Comparison of ENCODE assay signal across 16 cellular contexts in the genomic region with DNA sequence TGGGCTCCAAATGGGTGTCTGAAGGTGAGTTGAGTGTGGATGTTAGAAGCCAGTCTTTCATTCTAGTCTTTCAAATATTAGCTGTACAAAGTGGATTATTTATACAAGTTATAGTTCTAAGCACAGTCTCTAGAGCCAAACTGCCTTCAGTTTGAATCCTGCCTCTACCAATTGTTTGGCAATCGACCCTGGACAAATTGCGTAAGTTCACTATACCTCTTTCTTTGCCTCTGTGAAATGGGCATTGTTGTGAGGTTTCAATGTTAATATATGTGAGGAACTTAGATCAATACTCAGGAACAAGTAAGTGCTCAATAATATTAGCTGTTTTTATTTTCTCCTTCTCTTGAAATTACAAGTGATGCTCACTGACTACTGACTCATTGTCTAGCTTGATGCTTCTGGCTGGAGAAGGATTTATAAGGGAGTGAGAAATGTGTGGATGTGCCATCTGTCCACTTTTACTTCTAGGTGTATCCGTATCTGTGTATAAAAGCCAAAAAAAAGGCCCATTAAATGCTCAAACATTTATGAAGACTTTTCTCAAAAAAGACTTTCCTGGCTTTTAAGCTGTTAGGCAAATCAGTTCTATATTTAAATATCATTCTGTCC. TPM values are rescaled to one million over a fixed set of nuclear protein-coding genes. Genes with fewer than 3 reads are reported as not detected.
DNase-seq lines count a peak whose midpoint lies in the region; ATAC-seq, FAIRE-seq and TF ChIP-seq lines count a peak whose summit lies in the region.
"Had no signal": no experiment of that assay in that cellular context is flagged by ENCODE, and none has a peak within 500 bp of the region (broad histone marks: within the 10 kb centered on the region; RNA-seq: fewer than 3 reads in every experiment).

No MANE protein-coding gene starts in this region.

- H2AFZ ChIP-seq in Karpas-422 (ENCODE audit: low read length): no peak overlapping the region

- no peak for FAIRE-seq in kidney (lab: Jason Lieb, UNC)
- FAIRE-seq: colon had no signal

- no peaks in the 10 kb centered on the region for H4K20me1 ChIP-seq in BLaER1
- no peaks in the 10 kb centered on the region for H4K20me1 ChIP-seq in Karpas-422 (ENCODE audit: insufficient read depth, low read depth, low read length)

- no peaks in the 10 kb centered on the region for H3K9me3 ChIP-seq in BLaER1
- H3K9me3 ChIP-seq in Karpas-422 (ENCODE audit: low read length): no peaks in the 10 kb centered on the region
- H3K9me3 ChIP-seq in colonic mucosa: no peaks in the 10 kb centered on the region
- H3K9me3 ChIP-seq in prostate gland: no peaks in the 10 kb centered on the region
- H3K9me3 ChIP-seq in kidney (ENCODE audit: control insufficient read depth in 1 of 2, low read length in 2 of 2): no peaks in the 10 kb centered on the region
- H3K9me3 ChIP-seq: right lobe of liver had no signal

- H3K36me3 ChIP-seq in BLaER1: no peaks in the 10 kb centered on the region
- H3K36me3 ChIP-seq in Karpas-422 (ENCODE audit: insufficient read depth, low read length): no peaks in the 10 kb centered on the region
- no peaks in the 10 kb centered on the region for H3K36me3 ChIP-seq in colonic mucosa
- H3K36me3 ChIP-seq in prostate gland: no peaks in the 10 kb centered on the region
- no peaks in the 10 kb centered on the region for H3K36me3 ChIP-seq in kidney (ENCODE audit: control insufficient read depth in 1 of 2, insufficient read depth in 2 of 2, low read length in 2 of 2)
- H3K36me3 ChIP-seq: right lobe of liver had no signal

- no peak for ATAC-seq in GM18498 (IDR thresholded peaks at IDR 0.05; ENCODE audit: unreplicated experiment)

- DNase-seq in Karpas-422 (no peak), colonic mucosa (no peak), prostate gland (ENCODE audit: low spot score) (no peak), kidney tubule cell (ENCODE audit: low spot score) (no peak), kidney (no peak)
- DNase-seq in activated naive CD4-positive, alpha-beta T cell treated with Interleukin-2 at 50 U/mL for 16 hours: no peak
- DNase-seq: activated CD4-positive, alpha-beta T cell treated with anti-CD3 and anti-CD28 coated beads, Interleukin-2, amount 50 U/mL, for 4 hours; activated T-cell treated with anti-CD3 and anti-CD28 coated beads, Interleukin-2, amount 50 U/mL, for 4 hours; hypothalamus; NCI-H2171; nephron progenitor cell; right lobe of liver; SHP77 treated with DMSO at 0.1 percent for 48 hours had no signal

- intact Hi-C loops in colonic mucosa (cut with DNase I): no loop called here
- intact Hi-C loops in prostate gland (cut with DNase I): no loop called here
- intact Hi-C loops in kidney (cut with DNase I): no loop called here

- no peak overlapping the region for H3K4me3 ChIP-seq in BLaER1
- H3K4me3 ChIP-seq in Karpas-422 (ENCODE audit: low read length): peak overlapping the region; percentile 42
- H3K4me3 ChIP-seq in colonic mucosa: no peak overlapping the region
- H3K4me3 ChIP-seq in prostate gland: no peak overlapping the region
- H3K4me3 ChIP-seq in kidney (ENCODE audit: low read length in 2 of 2): no peak overlapping the region
- H3K4me3 ChIP-seq: right lobe of liver had no signal

- no peak for TF ChIP-seq CTCF in colonic mucosa (IDR thresholded peaks at IDR 0.05)
- no peak for TF ChIP-seq CTCF in prostate gland (IDR thresholded peaks at IDR 0.05)
- TF ChIP-seq CTCF in kidney (IDR thresholded peaks at IDR 0.05; ENCODE audit: borderline replicate concordance, extremely low read depth, insufficient read depth): no peak

- H3K27me3 ChIP-seq in BLaER1 (no peaks in the 10 kb centered on the region), Karpas-422 (ENCODE audit: low read length) (no peaks in the 10 kb centered on the region), colonic mucosa (no peaks in the 10 kb centered on the region), prostate gland (replicated peaks; ENCODE audit: insufficient read depth) (no peaks in the 10 kb centered on the region)
- H3K27me3 ChIP-seq: right lobe of liver had no signal

- no peak for TF ChIP-seq POLR2A in prostate gland (IDR thresholded peaks at IDR 0.05)

- H3K27ac ChIP-seq in BLaER1 (no peak overlapping the region), Karpas-422 (ENCODE audit: low read length) (peak overlapping the region; percentile 29; the same call in 1 of the 2 replicates), colonic mucosa (peak overlapping the region; percentile 78), prostate gland (peak overlapping the region; percentile 70 to 80), kidney (ENCODE audit: low read depth in 2 of 2, low read length in 2 of 2) (no peak overlapping the region)

- WGBS in prostate gland: 86% methylated on average over 3 of the region's 3 CpGs

- H3K4me2 ChIP-seq in BLaER1: peak overlapping the region; percentile 16; the same call in 1 of the 2 replicates
- H3K4me2 ChIP-seq in Karpas-422 (ENCODE audit: low read depth, low read length, poor library complexity, severe bottlenecking): peak overlapping the region; percentile 70

- no peaks in the 10 kb centered on the region for H3K79me2 ChIP-seq in Karpas-422 (ENCODE audit: low read length)

- H3K4me1 ChIP-seq in BLaER1: peaks cover 32% of the 10 kb centered on the region
- H3K4me1 ChIP-seq in Karpas-422 (ENCODE audit: low read length): peaks cover 39% of the 10 kb centered on the region
- peaks cover 24% of the 10 kb centered on the region for H3K4me1 ChIP-seq in colonic mucosa
- peaks cover 11% of the 10 kb centered on the region for H3K4me1 ChIP-seq in prostate gland (replicated peaks)
- peaks cover 16 to 18% of the 10 kb centered on the region in 2 donors for H3K4me1 ChIP-seq in kidney (ENCODE audit: control insufficient read depth in 1 of 2, insufficient read depth in 1 of 2, low read depth in 1 of 2, low read length in 2 of 2)

- H3K9ac ChIP-seq in BLaER1 (no peak overlapping the region), Karpas-422 (ENCODE audit: low read length) (no peak overlapping the region), colonic mucosa (ENCODE audit: low read depth in 2 of 2, low read length in 2 of 2) (peak overlapping the region in 1 of 2 donors; percentile 67), kidney (ENCODE audit: low read length in 2 of 2) (no peak overlapping the region)

- H3K9me2 ChIP-seq in Karpas-422 (replicated peaks; ENCODE audit: insufficient read depth, low read length): no peaks in the 10 kb centered on the region

RNA-seq across cellular contexts. Expression of gene RAPH1, which starts 48.1 kb away (rescaled TPM):
- total RNA-seq in Karpas-422 (2014; rRNA removed; shearing (Covaris generic); ENCODE audit: low replicate concordance): not detected in 2 replicates
- total RNA-seq in colonic mucosa: 10 to 100 TPM; 26.1 to 39.5 TPM
- 10 to 100 TPM; 27.6 to 35.0 TPM for total RNA-seq in prostate gland
- 90.7 TPM for total RNA-seq in kidney
- polyA plus RNA-seq in kidney (ENCODE audit: insufficient read depth, low read depth, low replicate concordance): 3.5 TPM

Comparison
In these comparisons a context has a peak if more than half of its experiments do, and no peak if none do; other contexts are left out.
1. H3K27ac ChIP-seq: peak in Karpas-422 (single experiment), colonic mucosa (single experiment) and prostate gland (2 of 2); none in BLaER1 (single experiment) and kidney (0 of 2).
2. RNA of gene RAPH1, which starts 48.1 kb away (total RNA-seq): 90.7 TPM in kidney (single experiment), 26.1 to 39.5 TPM in colonic mucosa and 27.6 to 35.0 TPM in prostate gland; not detected in Karpas-422; every median in the first group is over 10 times any median in the second.